Comparison of ENCODE assay signal across 1 cellular context in the genomic region with DNA sequence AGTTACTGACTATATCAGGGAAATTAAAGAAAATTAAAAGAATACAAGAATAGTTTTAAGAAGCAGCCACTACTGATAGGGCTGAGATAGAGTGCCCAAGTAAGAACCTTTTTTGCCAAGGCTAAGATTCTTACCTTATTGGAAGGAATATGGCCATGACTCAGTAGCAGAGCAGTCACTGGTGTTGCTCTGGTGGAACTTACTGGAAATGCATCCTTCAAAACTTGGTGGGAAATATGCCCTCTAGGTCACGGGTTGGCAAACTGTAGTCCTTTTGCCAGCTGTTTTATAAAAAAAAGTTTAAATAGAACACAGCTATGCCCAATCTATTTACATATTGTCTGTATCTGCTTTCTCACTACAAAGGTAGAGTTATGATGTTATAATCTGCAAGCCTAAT.
TF ChIP-seq lines count a peak whose summit lies in the region.

No MANE protein-coding gene starts in this region.

TF ChIP-seq in IMR-90, 13 proteins besides CTCF, POLR2A, EP300 and RAD21 (continued from another document):
- TF ChIP-seq, protein P1, sequence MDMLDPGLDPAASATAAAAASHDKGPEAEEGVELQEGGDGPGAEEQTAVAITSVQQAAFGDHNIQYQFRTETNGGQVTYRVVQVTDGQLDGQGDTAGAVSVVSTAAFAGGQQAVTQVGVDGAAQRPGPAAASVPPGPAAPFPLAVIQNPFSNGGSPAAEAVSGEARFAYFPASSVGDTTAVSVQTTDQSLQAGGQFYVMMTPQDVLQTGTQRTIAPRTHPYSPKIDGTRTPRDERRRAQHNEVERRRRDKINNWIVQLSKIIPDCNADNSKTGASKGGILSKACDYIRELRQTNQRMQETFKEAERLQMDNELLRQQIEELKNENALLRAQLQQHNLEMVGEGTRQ (IDR thresholded peaks at IDR 0.05; ENCODE audit: low read depth, low read length), result no peak
- TF ChIP-seq, protein P2, sequence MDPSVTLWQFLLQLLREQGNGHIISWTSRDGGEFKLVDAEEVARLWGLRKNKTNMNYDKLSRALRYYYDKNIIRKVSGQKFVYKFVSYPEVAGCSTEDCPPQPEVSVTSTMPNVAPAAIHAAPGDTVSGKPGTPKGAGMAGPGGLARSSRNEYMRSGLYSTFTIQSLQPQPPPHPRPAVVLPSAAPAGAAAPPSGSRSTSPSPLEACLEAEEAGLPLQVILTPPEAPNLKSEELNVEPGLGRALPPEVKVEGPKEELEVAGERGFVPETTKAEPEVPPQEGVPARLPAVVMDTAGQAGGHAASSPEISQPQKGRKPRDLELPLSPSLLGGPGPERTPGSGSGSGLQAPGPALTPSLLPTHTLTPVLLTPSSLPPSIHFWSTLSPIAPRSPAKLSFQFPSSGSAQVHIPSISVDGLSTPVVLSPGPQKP (IDR thresholded peaks at IDR 0.05; ENCODE audit: borderline replicate concordance, low read depth, low read length), result no peak
- no peak for TF ChIP-seq SMC3 (IDR thresholded peaks at IDR 0.05; ENCODE audit: low read depth, low read length)
- TF ChIP-seq CEBPB (IDR thresholded peaks at IDR 0.05; ENCODE audit: low read depth, low read length), result no peak
